In genomic region chr10:94310369-94310768, GRCh38 we compare ENCODE assay signal across 1 cellular context.
TF ChIP-seq lines count a peak whose summit lies in the region.

No MANE protein-coding gene starts in this region.

TF ChIP-seq in HepG2, 621 proteins besides CTCF, POLR2A, EP300 and RAD21 (continued from another document):
- TF ChIP-seq ZNF136 (CRISPR knock-in tag; IDR thresholded peaks at IDR 0.05; ENCODE audit: low read depth), result no peak
- TF ChIP-seq ZBTB25 (CRISPR knock-in tag; IDR thresholded peaks at IDR 0.05), result 0 out of 2 replicates have a peak, but pooled peaks have one; percentile 48
- peak; percentile 57; the same call in 1 of the 2 replicates for TF ChIP-seq SAP130 (CRISPR knock-in tag; IDR thresholded peaks at IDR 0.05; ENCODE audit: low read depth)
- TF ChIP-seq NR2F6 (IDR thresholded peaks at IDR 0.05), result 0 out of 2 replicates have a peak, but pooled peaks have one; percentile 13
- TF ChIP-seq NR2F6 (CRISPR knock-in tag; IDR thresholded peaks at IDR 0.05), result no peak
- 0 out of 2 replicates have a peak, but pooled peaks have one; percentile 32 for TF ChIP-seq ZNF292 (CRISPR knock-in tag; IDR thresholded peaks at IDR 0.05; ENCODE audit: borderline replicate concordance, low read depth)
